22 cellular contexts compared by ENCODE assay signal in the genomic region with DNA sequence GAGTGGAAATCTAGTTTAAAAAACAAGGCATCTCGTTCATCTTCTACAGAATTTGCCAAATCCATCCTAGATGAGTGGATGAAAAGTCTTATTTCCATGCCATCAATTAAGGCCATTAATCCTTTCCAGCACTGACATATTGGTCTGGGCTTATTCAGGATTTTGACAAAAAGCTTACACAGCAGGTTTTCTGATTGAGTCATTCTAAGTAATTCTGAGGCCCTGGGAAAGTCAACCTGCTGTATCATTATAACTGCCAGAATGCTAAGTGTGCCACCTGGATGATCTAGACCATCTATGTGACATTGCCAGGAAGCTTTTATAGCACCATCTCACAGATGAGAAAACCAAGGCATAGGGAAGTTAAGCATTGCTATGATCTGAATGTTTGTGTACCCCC.
DNase-seq lines count a peak whose midpoint lies in the region; ATAC-seq, FAIRE-seq and TF ChIP-seq lines count a peak whose summit lies in the region.
"Had no signal": no experiment of that assay in that cellular context is flagged by ENCODE, and none has a peak within 500 bp of the region (broad histone marks: within the 10 kb centered on the region; RNA-seq: fewer than 3 reads in every experiment).

No MANE protein-coding gene starts in this region.

- H3K27me3 Mint-ChIP-seq in CD4-positive, alpha-beta T cell = no peaks in the 10 kb centered on the region
- H3K27me3 Mint-ChIP-seq in IgD-negative memory B cell (no peaks in the 10 kb centered on the region), WTC11 (ENCODE audit: low read depth) (no peaks in the 10 kb centered on the region)

- no peak for TF ChIP-seq CTCF in CD4-positive, alpha-beta T cell (IDR thresholded peaks at IDR 0.05)
- TF ChIP-seq CTCF in bronchial epithelial cell (IDR thresholded peaks at IDR 0.05; ENCODE audit: insufficient read depth, low read length, severe bottlenecking) (no peak), WTC11 (IDR thresholded peaks at IDR 0.05) (no peak)

- H3K27ac ChIP-seq in CD4-positive, alpha-beta T cell (ENCODE audit: low read depth, low read length) = no peak overlapping the region
- H3K27ac ChIP-seq: SJSA1 had no signal

- H3K36me3 ChIP-seq in bronchial epithelial cell (ENCODE audit: control insufficient read depth, insufficient read depth, low read length) = no peaks in the 10 kb centered on the region
- H3K36me3 ChIP-seq: SJSA1 had no signal

- no peak overlapping the region for H3K4me3 Mint-ChIP-seq in CD4-positive, alpha-beta T cell
- H3K4me3 Mint-ChIP-seq in IgD-negative memory B cell (no peak overlapping the region), WTC11 (no peak overlapping the region)

- H3K27ac Mint-ChIP-seq in CD4-positive, alpha-beta T cell = peak overlapping the region; percentile 74
- H3K27ac Mint-ChIP-seq in IgD-negative memory B cell (peak overlapping the region; percentile 54 to 99 (median 95)), WTC11 (no peak overlapping the region)

- CTCF ChIA-PET in CD4-positive, alpha-beta T cell (lab: Charles Lee) = no interaction called here
- CTCF ChIA-PET in WTC11 (lab: Charles Lee) = no interaction called here

- FAIRE-seq in bronchial epithelial cell (lab: Jason Lieb, UNC) = no peak
- FAIRE-seq: GM19239, HTR-8/SVneo, RCC 7860 had no signal

- H3K4me1 Mint-ChIP-seq in CD4-positive, alpha-beta T cell (ENCODE audit: low read depth) = peaks cover 97% of the 10 kb centered on the region
- H3K4me1 Mint-ChIP-seq in IgD-negative memory B cell (peaks cover 52 to 66% (median 61%) of the 10 kb centered on the region in 3 donors), WTC11 (peaks cover 24% of the 10 kb centered on the region)

- intact Hi-C loops in CD4-positive, alpha-beta T cell (cut with DNase I, micrococcal nuclease) = loop anchor here in 1 of 2 experiments (5.0 kb wide), 1 partner anchor 129 kb away; no protein-coding TSS in a partner anchor

- no peak for DNase-seq in CD4-positive, alpha-beta T cell
- peak; percentile 36 for DNase-seq in bronchial epithelial cell (ENCODE audit: low read depth)
- DNase-seq in renal cortical epithelial cell (ENCODE audit: low read depth) = peak; percentile 57
- DNase-seq in NCI-H1694 treated with DMSO at 0.1 percent for 48 hours (lab: John Stamatoyannopoulos, UW) = no peak
- DNase-seq in WTC11 (ENCODE audit: low spot score) = no peak
- DNase-seq: ACHN, C1 segment of cervical spinal cord, MM.1S, NCI-H1048, NCI-H1417 treated with DMSO at 0.1 percent for 48 hours, NCI-H187 treated with DMSO at 0.1 percent for 48 hours, NCI-H2227 treated with DMSO at 0.1 percent for 48 hours, NCI-H510A, NCI-H774, OCI-M1 had no signal

- H3K9me3 Mint-ChIP-seq in CD4-positive, alpha-beta T cell = peaks cover 6% of the 10 kb centered on the region
- H3K9me3 Mint-ChIP-seq in IgD-negative memory B cell = peaks cover 0 to 4% (median 2%) of the 10 kb centered on the region in 3 donors
- no peaks in the 10 kb centered on the region for H3K9me3 Mint-ChIP-seq in WTC11

- no peaks in the 10 kb centered on the region for H3K27me3 ChIP-seq in CD4-positive, alpha-beta T cell (ENCODE audit: control insufficient read depth, insufficient read depth, low read length)
- H3K27me3 ChIP-seq in bronchial epithelial cell (ENCODE audit: control insufficient read depth, insufficient read depth, low read length) = no peaks in the 10 kb centered on the region
- H3K27me3 ChIP-seq: SJSA1 had no signal

- no peaks in the 10 kb centered on the region for H3K9me3 ChIP-seq in CD4-positive, alpha-beta T cell (ENCODE audit: control insufficient read depth, low read length)
- H3K9me3 ChIP-seq: SJSA1 had no signal

- H3K4me3 ChIP-seq in bronchial epithelial cell (ENCODE audit: low read depth, low read length) = no peak overlapping the region
- H3K4me3 ChIP-seq: SJSA1 had no signal

- POLR2A ChIA-PET in CD4-positive, alpha-beta T cell (lab: Charles Lee) = interaction anchor here (1.6 kb wide), 1 partner anchor 13 kb away, joined by 7 read pairs; no protein-coding TSS in a partner anchor
- POLR2A ChIA-PET in WTC11 (lab: Charles Lee) = no interaction called here

- no peak for ATAC-seq in CD4-positive, alpha-beta T cell (ENCODE audit: poor library complexity)
- ATAC-seq in GM21619 (IDR thresholded peaks at IDR 0.05; ENCODE audit: unreplicated experiment) (no peak), WTC11 (no peak)
- ATAC-seq: Right ventricle myocardium inferior had no signal

- H3K36me3 Mint-ChIP-seq in CD4-positive, alpha-beta T cell (ENCODE audit: low read depth) = no peaks in the 10 kb centered on the region
- H3K36me3 Mint-ChIP-seq in IgD-negative memory B cell (peaks cover 7% of the 10 kb centered on the region), WTC11 (no peaks in the 10 kb centered on the region)

TF ChIP-seq in WTC11, 78 proteins besides CTCF, POLR2A, EP300 and RAD21:
- TF ChIP-seq KAT7 (CRISPR knock-in tag; IDR thresholded peaks at IDR 0.05; ENCODE audit: borderline replicate concordance) (no peak), NR3C1 (CRISPR knock-in tag; conservative IDR thresholded peaks at IDR 0.05; ENCODE audit: low read depth) (no peak), CREB1 (CRISPR knock-in tag; IDR thresholded peaks at IDR 0.05) (no peak), JUN (CRISPR knock-in tag; IDR thresholded peaks at IDR 0.05) (no peak), ZNF232 (CRISPR knock-in tag; IDR thresholded peaks at IDR 0.05) (no peak), TCF7 (CRISPR knock-in tag; IDR thresholded peaks at IDR 0.05; ENCODE audit: low read depth) (no peak), TP53 (CRISPR knock-in tag; IDR thresholded peaks at IDR 0.05) (no peak), SMAD3 (CRISPR knock-in tag; IDR thresholded peaks at IDR 0.05; ENCODE audit: borderline replicate concordance) (no peak), ZNF671 (CRISPR knock-in tag; IDR thresholded peaks at IDR 0.05) (no peak), NFATC4 (CRISPR knock-in tag; IDR thresholded peaks at IDR 0.05) (no peak), CBFB (CRISPR knock-in tag; IDR thresholded peaks at IDR 0.05; ENCODE audit: low read depth) (no peak), ZNF138 (CRISPR knock-in tag; conservative IDR thresholded peaks at IDR 0.05) (no peak), ATF1 (CRISPR knock-in tag; IDR thresholded peaks at IDR 0.05) (no peak)
- TF ChIP-seq, protein P1, sequence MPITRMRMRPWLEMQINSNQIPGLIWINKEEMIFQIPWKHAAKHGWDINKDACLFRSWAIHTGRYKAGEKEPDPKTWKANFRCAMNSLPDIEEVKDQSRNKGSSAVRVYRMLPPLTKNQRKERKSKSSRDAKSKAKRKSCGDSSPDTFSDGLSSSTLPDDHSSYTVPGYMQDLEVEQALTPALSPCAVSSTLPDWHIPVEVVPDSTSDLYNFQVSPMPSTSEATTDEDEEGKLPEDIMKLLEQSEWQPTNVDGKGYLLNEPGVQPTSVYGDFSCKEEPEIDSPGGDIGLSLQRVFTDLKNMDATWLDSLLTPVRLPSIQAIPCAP (CRISPR knock-in tag; IDR thresholded peaks at IDR 0.05) = no peak
- TF ChIP-seq, protein P2, sequence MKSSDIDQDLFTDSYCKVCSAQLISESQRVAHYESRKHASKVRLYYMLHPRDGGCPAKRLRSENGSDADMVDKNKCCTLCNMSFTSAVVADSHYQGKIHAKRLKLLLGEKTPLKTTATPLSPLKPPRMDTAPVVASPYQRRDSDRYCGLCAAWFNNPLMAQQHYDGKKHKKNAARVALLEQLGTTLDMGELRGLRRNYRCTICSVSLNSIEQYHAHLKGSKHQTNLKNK (CRISPR knock-in tag; IDR thresholded peaks at IDR 0.05) = no peak
- TF ChIP-seq, protein P3, sequence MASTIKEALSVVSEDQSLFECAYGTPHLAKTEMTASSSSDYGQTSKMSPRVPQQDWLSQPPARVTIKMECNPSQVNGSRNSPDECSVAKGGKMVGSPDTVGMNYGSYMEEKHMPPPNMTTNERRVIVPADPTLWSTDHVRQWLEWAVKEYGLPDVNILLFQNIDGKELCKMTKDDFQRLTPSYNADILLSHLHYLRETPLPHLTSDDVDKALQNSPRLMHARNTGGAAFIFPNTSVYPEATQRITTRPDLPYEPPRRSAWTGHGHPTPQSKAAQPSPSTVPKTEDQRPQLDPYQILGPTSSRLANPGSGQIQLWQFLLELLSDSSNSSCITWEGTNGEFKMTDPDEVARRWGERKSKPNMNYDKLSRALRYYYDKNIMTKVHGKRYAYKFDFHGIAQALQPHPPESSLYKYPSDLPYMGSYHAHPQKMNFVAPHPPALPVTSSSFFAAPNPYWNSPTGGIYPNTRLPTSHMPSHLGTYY (CRISPR knock-in tag; IDR thresholded peaks at IDR 0.05) = no peak
- TF ChIP-seq, protein P4, sequence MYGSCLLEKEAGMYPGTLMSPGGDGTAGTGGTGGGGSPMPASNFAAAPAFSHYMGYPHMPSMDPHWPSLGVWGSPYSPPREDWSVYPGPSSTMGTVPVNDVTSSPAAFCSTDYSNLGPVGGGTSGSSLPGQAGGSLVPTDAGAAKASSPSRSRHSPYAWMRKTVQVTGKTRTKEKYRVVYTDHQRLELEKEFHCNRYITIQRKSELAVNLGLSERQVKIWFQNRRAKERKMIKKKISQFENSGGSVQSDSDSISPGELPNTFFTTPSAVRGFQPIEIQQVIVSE (CRISPR knock-in tag; IDR thresholded peaks at IDR 0.05; ENCODE audit: borderline replicate concordance) = no peak
- TF ChIP-seq, protein P5, sequence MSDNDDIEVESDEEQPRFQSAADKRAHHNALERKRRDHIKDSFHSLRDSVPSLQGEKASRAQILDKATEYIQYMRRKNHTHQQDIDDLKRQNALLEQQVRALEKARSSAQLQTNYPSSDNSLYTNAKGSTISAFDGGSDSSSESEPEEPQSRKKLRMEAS (CRISPR knock-in tag; IDR thresholded peaks at IDR 0.05) = no peak
- TF ChIP-seq, protein P6, sequence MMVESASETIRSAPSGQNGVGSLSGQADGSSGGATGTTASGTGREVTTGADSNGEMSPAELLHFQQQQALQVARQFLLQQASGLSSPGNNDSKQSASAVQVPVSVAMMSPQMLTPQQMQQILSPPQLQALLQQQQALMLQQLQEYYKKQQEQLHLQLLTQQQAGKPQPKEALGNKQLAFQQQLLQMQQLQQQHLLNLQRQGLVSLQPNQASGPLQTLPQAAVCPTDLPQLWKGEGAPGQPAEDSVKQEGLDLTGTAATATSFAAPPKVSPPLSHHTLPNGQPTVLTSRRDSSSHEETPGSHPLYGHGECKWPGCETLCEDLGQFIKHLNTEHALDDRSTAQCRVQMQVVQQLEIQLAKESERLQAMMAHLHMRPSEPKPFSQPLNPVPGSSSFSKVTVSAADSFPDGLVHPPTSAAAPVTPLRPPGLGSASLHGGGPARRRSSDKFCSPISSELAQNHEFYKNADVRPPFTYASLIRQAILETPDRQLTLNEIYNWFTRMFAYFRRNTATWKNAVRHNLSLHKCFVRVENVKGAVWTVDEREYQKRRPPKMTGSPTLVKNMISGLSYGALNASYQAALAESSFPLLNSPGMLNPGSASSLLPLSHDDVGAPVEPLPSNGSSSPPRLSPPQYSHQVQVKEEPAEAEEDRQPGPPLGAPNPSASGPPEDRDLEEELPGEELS (CRISPR knock-in tag; IDR thresholded peaks at IDR 0.05) = no peak

Comparison
In these comparisons a context has a peak if more than half of its experiments do, and no peak if none do; other contexts are left out.
1. DNase-seq: peak in bronchial epithelial cell (single experiment) and renal cortical epithelial cell (single experiment); none in CD4-positive, alpha-beta T cell (0 of 10), NCI-H1694 treated with DMSO at 0.1 percent for 48 hours (single experiment) and WTC11 (single experiment).